8 cellular contexts compared by ENCODE assay signal in the genomic region with DNA sequence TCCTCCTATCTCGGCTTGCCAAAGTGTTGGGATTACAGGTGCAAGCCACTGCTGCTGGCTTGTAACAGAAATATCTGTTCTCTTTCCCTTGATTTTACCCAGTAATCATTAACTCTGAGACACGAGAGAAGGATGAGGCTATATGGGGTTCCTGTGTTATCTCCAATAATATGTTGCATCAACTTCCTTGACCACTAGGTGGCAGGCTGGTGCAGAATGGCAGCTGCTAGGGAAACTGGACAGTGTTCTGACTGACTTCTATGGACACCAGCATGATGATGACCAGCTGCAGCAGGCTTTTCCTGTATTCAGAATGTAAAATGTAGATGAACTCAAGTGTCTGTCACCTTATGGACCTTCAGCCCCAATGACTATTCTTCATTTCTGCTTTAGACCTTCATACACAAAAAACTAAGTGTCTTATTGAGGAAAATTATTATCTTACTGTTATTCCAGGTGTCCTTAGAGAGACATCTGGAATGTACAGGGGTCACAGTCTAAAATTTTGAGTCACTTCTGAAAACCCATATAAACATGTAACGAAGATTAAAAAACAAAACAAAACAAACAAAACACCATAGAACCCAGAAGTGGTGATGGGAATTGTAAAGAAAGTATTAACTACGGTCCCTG. TPM values are rescaled to one million over a fixed set of nuclear protein-coding genes. Genes with fewer than 3 reads are reported as not detected.
DNase-seq lines count a peak whose midpoint lies in the region; ATAC-seq and TF ChIP-seq lines count a peak whose summit lies in the region.

No MANE protein-coding gene starts in this region.

- H3K27ac ChIP-seq in SK-N-MC, result no peak overlapping the region
- no peak overlapping the region for H3K27ac ChIP-seq in prostate gland

- DNase-seq in GM03348 (ENCODE audit: low spot score) (peak; percentile 86), KBM-7 (peak; percentile 76), SK-N-MC (ENCODE audit: low read depth, low spot score) (peak; percentile 34), Right ventricle myocardium inferior (ENCODE audit: missing footprints) (peak; percentile 74), prostate gland (ENCODE audit: low spot score) (peak; percentile 80), HPDE6-E6E7 (ENCODE audit: extremely low spot score) (no peak)
- peak; percentile 87 for DNase-seq in activated naive CD4-positive, alpha-beta T cell treated with anti-CD3 and anti-CD28 coated beads for 36 hours

- no peaks in the 10 kb centered on the region for H3K36me3 Mint-ChIP-seq in activated naive CD4-positive, alpha-beta T cell treated with anti-CD3 and anti-CD28 coated beads for 36 hours (ENCODE audit: low read depth)

- no peaks in the 10 kb centered on the region for H3K4me1 ChIP-seq in prostate gland (replicated peaks)

- H3K9me3 ChIP-seq in SK-N-MC (ENCODE audit: low read depth, low read length) (no peaks in the 10 kb centered on the region), prostate gland (no peaks in the 10 kb centered on the region)

- H3K27ac Mint-ChIP-seq in activated naive CD4-positive, alpha-beta T cell treated with anti-CD3 and anti-CD28 coated beads for 36 hours, result no peak overlapping the region

- in situ Hi-C loops in KBM-7 (cut with MboI; ENCODE audit: low pct_unique_long_range_greater_than_20kb, low sequenced_read_pairs), result no loop called here

- WGBS in prostate gland, result 41% methylated on average over 4 of the region's 4 CpGs

- no peaks in the 10 kb centered on the region for H3K4me1 Mint-ChIP-seq in activated naive CD4-positive, alpha-beta T cell treated with anti-CD3 and anti-CD28 coated beads for 36 hours (ENCODE audit: low read depth)

- H3K9ac ChIP-seq in SK-N-MC (ENCODE audit: insufficient read length), result no peak overlapping the region

- H3K4me3 ChIP-seq in SK-N-MC (no peak overlapping the region), prostate gland (no peak overlapping the region)

- H3K36me3 ChIP-seq in SK-N-MC (ENCODE audit: insufficient read depth, low read length) (no peaks in the 10 kb centered on the region), prostate gland (no peaks in the 10 kb centered on the region)

- ATAC-seq in GM21717 (IDR thresholded peaks at IDR 0.05; ENCODE audit: unreplicated experiment), result peak; percentile 97
- peak; percentile 88 for ATAC-seq in Right ventricle myocardium inferior

- peaks cover 8% of the 10 kb centered on the region for H3K27me3 Mint-ChIP-seq in activated naive CD4-positive, alpha-beta T cell treated with anti-CD3 and anti-CD28 coated beads for 36 hours (ENCODE audit: low read depth)

- TF ChIP-seq CTCF in prostate gland (IDR thresholded peaks at IDR 0.05), result peak; percentile 80 to 93 (median 85)

- H3K9me3 Mint-ChIP-seq in activated naive CD4-positive, alpha-beta T cell treated with anti-CD3 and anti-CD28 coated beads for 36 hours, result no peaks in the 10 kb centered on the region

- intact Hi-C loops in activated naive CD4-positive, alpha-beta T cell treated with anti-CD3 and anti-CD28 coated beads for 36 hours (cut with micrococcal nuclease), result loop anchor here (1.0 to 5.0 kb wide), 4 partner anchors 20 to 1532 kb away; partner anchors contain the start of gene COL12A1
- intact Hi-C loops in Right ventricle myocardium inferior (cut with DNase I) (loop anchor here (1.0 to 10.0 kb wide), 2 partner anchors 58 to 1539 kb away; no protein-coding TSS in a partner anchor), prostate gland (cut with DNase I) (loop anchor here (2.0 kb wide), 1 partner anchor 57 kb away; no protein-coding TSS in a partner anchor)

- no peak overlapping the region for H3K4me3 Mint-ChIP-seq in activated naive CD4-positive, alpha-beta T cell treated with anti-CD3 and anti-CD28 coated beads for 36 hours

- no peaks in the 10 kb centered on the region for H3K27me3 ChIP-seq in prostate gland (replicated peaks; ENCODE audit: insufficient read depth)

- CTCF ChIA-PET in activated naive CD4-positive, alpha-beta T cell treated with anti-CD3 and anti-CD28 coated beads for 36 hours (lab: Charles Lee), result interaction anchor here (0.6 to 10.0 kb wide), 20 partner anchors 9 to 1534 kb away, joined by 3 to 185 read pairs (median 5); no protein-coding TSS in a partner anchor

- TF ChIP-seq POLR2A in prostate gland (IDR thresholded peaks at IDR 0.05), result no peak

RNA-seq across cellular contexts. Expression of gene CD109, which starts 20.4 kb away (rescaled TPM):
- total RNA-seq in activated naive CD4-positive, alpha-beta T cell treated with anti-CD3 and anti-CD28 coated beads for 36 hours, result 1 to 10 TPM; 6.7 to 7.6 TPM
- 7.3 TPM for total RNA-seq in Right ventricle myocardium inferior
- 1 to 10 TPM; 6.0 to 8.1 TPM for total RNA-seq in prostate gland

RNA-seq across cellular contexts. Expression of gene SLC17A5, which starts 21.8 kb away (rescaled TPM):
- 1 to 10 TPM; 1.7 to 2.0 TPM for total RNA-seq in activated naive CD4-positive, alpha-beta T cell treated with anti-CD3 and anti-CD28 coated beads for 36 hours
- total RNA-seq in Right ventricle myocardium inferior, result 5.9 TPM
- total RNA-seq in prostate gland, result 10 to 100 TPM; 17.9 to 32.3 TPM
